In genomic region chr14:61357118-61357517, GRCh38 we compare ENCODE assay signal across 15 cellular contexts. TPM values are rescaled to one million over a fixed set of nuclear protein-coding genes. Genes with fewer than 3 reads are reported as not detected.
DNase-seq lines count a peak whose midpoint lies in the region; ATAC-seq and TF ChIP-seq lines count a peak whose summit lies in the region.
"Had no signal": no experiment of that assay in that cellular context is flagged by ENCODE, and none has a peak within 500 bp of the region (broad histone marks: within the 10 kb centered on the region; RNA-seq: fewer than 3 reads in every experiment).

No MANE protein-coding gene starts in this region.

- H3K27me3 Mint-ChIP-seq in activated CD8-positive, alpha-beta memory T cell treated with anti-CD3 and anti-CD28 coated beads, Interleukin-2, amount 10 ng/mL, durations not matched to agents 7 days and 5 days, result no peaks in the 10 kb centered on the region
- H3K27me3 Mint-ChIP-seq in activated naive CD8-positive, alpha-beta T cell treated with anti-CD3 and anti-CD28 coated beads, Interleukin-2, amount 10 ng/mL, durations not matched to agents 7 days and 5 days, result no peaks in the 10 kb centered on the region

- H3K4me3 ChIP-seq in DND-41 (ENCODE audit: low read depth in 1 of 2, low read length in 2 of 2) (no peak overlapping the region), skin epidermis (no peak overlapping the region)
- H3K4me3 ChIP-seq in effector memory CD4-positive, alpha-beta T cell (ENCODE audit: insufficient read depth, low read depth, low read length, poor library complexity, severe bottlenecking), result no peak overlapping the region

- H3K4me2 ChIP-seq in DND-41 (ENCODE audit: insufficient read depth, low read length), result no peak overlapping the region

- no peaks in the 10 kb centered on the region for H3K9me3 ChIP-seq in DND-41 (ENCODE audit: insufficient read depth, low read length, severe bottlenecking)
- H3K9me3 ChIP-seq in effector memory CD4-positive, alpha-beta T cell (ENCODE audit: control insufficient read depth, low read length), result no peaks in the 10 kb centered on the region

- H3K36me3 ChIP-seq in DND-41 (ENCODE audit: insufficient read depth, low read length), result peaks cover 17% of the 10 kb centered on the region
- peaks cover 4% of the 10 kb centered on the region for H3K36me3 ChIP-seq in effector memory CD4-positive, alpha-beta T cell (ENCODE audit: control insufficient read depth, insufficient read depth, low read length)

- H3K9me3 Mint-ChIP-seq in activated CD8-positive, alpha-beta memory T cell treated with anti-CD3 and anti-CD28 coated beads, Interleukin-2, amount 10 ng/mL, durations not matched to agents 7 days and 5 days (ENCODE audit: low read depth), result no peaks in the 10 kb centered on the region
- H3K9me3 Mint-ChIP-seq in activated naive CD8-positive, alpha-beta T cell treated with anti-CD3 and anti-CD28 coated beads, Interleukin-2, amount 10 ng/mL, durations not matched to agents 7 days and 5 days, result no peaks in the 10 kb centered on the region
- H3K9me3 Mint-ChIP-seq: stimulated activated naive B cell treated with anti-CD40 and anti-IgM and Interleukin-4, amounts not matched to agents 10 μg/mL and 1 μg/mL and 100 μg/mL, for 72 hours had no signal

- H3K36me3 Mint-ChIP-seq in activated CD8-positive, alpha-beta memory T cell treated with anti-CD3 and anti-CD28 coated beads, Interleukin-2, amount 10 ng/mL, durations not matched to agents 7 days and 5 days, result peaks cover 55% of the 10 kb centered on the region
- peaks cover 49% of the 10 kb centered on the region for H3K36me3 Mint-ChIP-seq in activated naive CD8-positive, alpha-beta T cell treated with anti-CD3 and anti-CD28 coated beads, Interleukin-2, amount 10 ng/mL, durations not matched to agents 7 days and 5 days

- no peak for TF ChIP-seq CTCF in DND-41 (IDR thresholded peaks at IDR 0.05; ENCODE audit: borderline replicate concordance, extremely low read depth, low read length, poor library complexity, severe bottlenecking)

- CTCF ChIA-PET in activated CD8-positive, alpha-beta memory T cell treated with anti-CD3 and anti-CD28 coated beads, Interleukin-2, amount 10 ng/mL, durations not matched to agents 7 days and 5 days (lab: Charles Lee), result interaction anchor here (0.6 to 2.0 kb wide), 4 partner anchors 10 to 78 kb away, joined by 3 to 7 read pairs (median 4); no protein-coding TSS in a partner anchor

- peak overlapping the region; percentile 25 for H3K4me3 Mint-ChIP-seq in activated CD8-positive, alpha-beta memory T cell treated with anti-CD3 and anti-CD28 coated beads, Interleukin-2, amount 10 ng/mL, durations not matched to agents 7 days and 5 days
- H3K4me3 Mint-ChIP-seq in activated naive CD8-positive, alpha-beta T cell treated with anti-CD3 and anti-CD28 coated beads, Interleukin-2, amount 10 ng/mL, durations not matched to agents 7 days and 5 days, result peak overlapping the region; percentile 47
- H3K4me3 Mint-ChIP-seq: stimulated activated naive B cell treated with anti-CD40 and anti-IgM and Interleukin-4, amounts not matched to agents 10 μg/mL and 1 μg/mL and 100 μg/mL, for 72 hours had no signal

- no peaks in the 10 kb centered on the region for H3K27me3 ChIP-seq in DND-41 (ENCODE audit: insufficient read depth, low read length, poor library complexity)
- H3K27me3 ChIP-seq in effector memory CD4-positive, alpha-beta T cell (replicated peaks; ENCODE audit: control insufficient read depth, insufficient read depth, low read length, poor library complexity, severe bottlenecking), result no peaks in the 10 kb centered on the region

- peaks cover 100% of the 10 kb centered on the region for H3K79me2 ChIP-seq in DND-41 (ENCODE audit: insufficient read depth, low read length)

- no peak overlapping the region for H2AFZ ChIP-seq in DND-41 (ENCODE audit: low read depth, low read length)

- H3K4me1 ChIP-seq in DND-41 (ENCODE audit: insufficient read depth, low read length), result peaks cover 24% of the 10 kb centered on the region
- peaks cover 67% of the 10 kb centered on the region for H3K4me1 ChIP-seq in effector memory CD4-positive, alpha-beta T cell (ENCODE audit: control insufficient read depth, insufficient read depth, low read length, poor library complexity, severe bottlenecking)

- no peak for DNase-seq in activated CD8-positive, alpha-beta memory T cell treated with anti-CD3 and anti-CD28 coated beads, Interleukin-2, amount 10 ng/mL, durations not matched to agents 7 days and 5 days
- no peak for DNase-seq in activated CD8-positive, alpha-beta memory T cell treated with anti-CD3 and anti-CD28 coated beads for 24 hours
- DNase-seq in DND-41, result no peak
- no peak for DNase-seq in activated naive CD8-positive, alpha-beta T cell treated with anti-CD3 and anti-CD28 coated beads, Interleukin-2, amount 10 ng/mL, durations not matched to agents 7 days and 5 days
- no peak for DNase-seq in NCI-H146 treated with DMSO at 0.1 percent for 48 hours (lab: John Stamatoyannopoulos, UW; ENCODE audit: unreplicated experiment)
- no peak for DNase-seq in effector memory CD4-positive, alpha-beta T cell
- DNase-seq: activated CD8-positive, alpha-beta memory T cell treated with anti-CD3 and anti-CD28 coated beads, Interleukin-2, amount 50 U/mL, for 48 hours; EL; hypothalamus; midbrain; NCI-H1417 treated with DMSO at 0.1 percent for 48 hours; NCI-H2171; stimulated activated naive B cell treated with anti-CD40 and anti-IgM and Interleukin-4, amounts not matched to agents 10 μg/mL and 1 μg/mL and 100 μg/mL, for 72 hours had no signal

- POLR2A ChIA-PET in activated naive CD8-positive, alpha-beta T cell treated with anti-CD3 and anti-CD28 coated beads, Interleukin-2, amount 10 ng/mL, durations not matched to agents 7 days and 5 days (lab: Charles Lee), result interaction anchor here (0.6 to 1.5 kb wide), 6 partner anchors 9 to 36 kb away, joined by 3 to 6 read pairs (median 4); partner anchors contain the start of gene PRKCH

- peaks cover 84% of the 10 kb centered on the region for H3K4me1 Mint-ChIP-seq in activated CD8-positive, alpha-beta memory T cell treated with anti-CD3 and anti-CD28 coated beads, Interleukin-2, amount 10 ng/mL, durations not matched to agents 7 days and 5 days
- peaks cover 70% of the 10 kb centered on the region for H3K4me1 Mint-ChIP-seq in activated naive CD8-positive, alpha-beta T cell treated with anti-CD3 and anti-CD28 coated beads, Interleukin-2, amount 10 ng/mL, durations not matched to agents 7 days and 5 days

- H3K27ac Mint-ChIP-seq in activated CD8-positive, alpha-beta memory T cell treated with anti-CD3 and anti-CD28 coated beads, Interleukin-2, amount 10 ng/mL, durations not matched to agents 7 days and 5 days, result peak overlapping the region; percentile 76
- peak overlapping the region; percentile 77 for H3K27ac Mint-ChIP-seq in activated naive CD8-positive, alpha-beta T cell treated with anti-CD3 and anti-CD28 coated beads, Interleukin-2, amount 10 ng/mL, durations not matched to agents 7 days and 5 days
- H3K27ac Mint-ChIP-seq: stimulated activated naive B cell treated with anti-CD40 and anti-IgM and Interleukin-4, amounts not matched to agents 10 μg/mL and 1 μg/mL and 100 μg/mL, for 72 hours had no signal

- ATAC-seq in activated CD8-positive, alpha-beta memory T cell treated with anti-CD3 and anti-CD28 coated beads, Interleukin-2, amount 10 ng/mL, durations not matched to agents 7 days and 5 days, result peak; percentile 47
- ATAC-seq in DND-41 (ENCODE audit: insufficient read depth, low read depth), result peak; percentile 49; the same call in 2 of the 3 replicates
- ATAC-seq in activated naive CD8-positive, alpha-beta T cell treated with anti-CD3 and anti-CD28 coated beads, Interleukin-2, amount 10 ng/mL, durations not matched to agents 7 days and 5 days (ENCODE audit: low read depth), result peak; percentile 15
- ATAC-seq in GM18907 (IDR thresholded peaks at IDR 0.05; ENCODE audit: unreplicated experiment), result no peak
- ATAC-seq: stimulated activated naive B cell treated with anti-CD40 and anti-IgM and Interleukin-4, amounts not matched to agents 10 μg/mL and 1 μg/mL and 100 μg/mL, for 72 hours had no signal

- H4K20me1 ChIP-seq in DND-41 (ENCODE audit: insufficient read depth, low read length), result peaks cover 46% of the 10 kb centered on the region

- H3K9ac ChIP-seq in DND-41 (ENCODE audit: low read depth, low read length), result no peak overlapping the region

- H3K27ac ChIP-seq in DND-41 (ENCODE audit: low read length) (peak overlapping the region; percentile 24; the same call in 1 of the 2 replicates), skin epidermis (peak overlapping the region in 13 of 21 experiments; percentile 5 to 69 (median 44))
- no peak overlapping the region for H3K27ac ChIP-seq in effector memory CD4-positive, alpha-beta T cell (ENCODE audit: insufficient read depth, low read length, poor library complexity, severe bottlenecking)

RNA-seq across cellular contexts. Expression of gene PRKCH, which starts 35.7 kb away (rescaled TPM):
- 100 to 1,000 TPM; 304 to 312 TPM for total RNA-seq in activated CD8-positive, alpha-beta memory T cell treated with anti-CD3 and anti-CD28 coated beads, Interleukin-2, amount 10 ng/mL, durations not matched to agents 7 days and 5 days
- 100 to 1,000 TPM; 318 TPM for total RNA-seq in activated naive CD8-positive, alpha-beta T cell treated with anti-CD3 and anti-CD28 coated beads, Interleukin-2, amount 10 ng/mL, durations not matched to agents 7 days and 5 days
